Comparison of ENCODE assay signal across 14 cellular contexts in genomic region chr12:10959777-10960176, GRCh38. TPM values are rescaled to one million over a fixed set of nuclear protein-coding genes. Genes with fewer than 3 reads are reported as not detected.
DNase-seq lines count a peak whose midpoint lies in the region; ATAC-seq and TF ChIP-seq lines count a peak whose summit lies in the region.
"Had no signal": no experiment of that assay in that cellular context is flagged by ENCODE, and none has a peak within 500 bp of the region (broad histone marks: within the 10 kb centered on the region; RNA-seq: fewer than 3 reads in every experiment).

No MANE protein-coding gene starts in this region.

- no TSS peak for BruUV-seq in PC-3 (replicated peaks; lab: Mats Ljungman, UMichigan)

- H3K4me1 Mint-ChIP-seq in activated naive CD4-positive, alpha-beta T cell treated with anti-CD3 and anti-CD28 coated beads for 36 hours (ENCODE audit: low read depth), result peaks cover 22% of the 10 kb centered on the region

- H3K4me1 ChIP-seq in PC-3 (ENCODE audit: insufficient read depth, low read length), result no peaks in the 10 kb centered on the region
- H3K4me1 ChIP-seq: suprapubic skin had no signal

- no peak overlapping the region for H2AFZ ChIP-seq in PC-3 (ENCODE audit: low read length)

- peak; percentile 10 for DNase-seq in activated naive CD4-positive, alpha-beta T cell treated with anti-CD3 and anti-CD28 coated beads for 36 hours
- DNase-seq in activated naive CD4-positive, alpha-beta T cell treated with anti-CD3 and anti-CD28 coated beads, Interleukin-2, amount 50 U/mL, for 72 hours (ENCODE audit: low spot score in 2 of 2), result no peak
- DNase-seq in NAMALWA (ENCODE audit: low spot score) (peak; percentile 24), dermis microvascular lymphatic vessel endothelial cell (ENCODE audit: low read depth in 2 of 2) (peak; percentile 31 to 48), medulla oblongata (ENCODE audit: extremely low spot score) (peak; percentile 79), omental fat pad (ENCODE audit: low spot score) (no peak), PC-3 (no peak)
- DNase-seq: activated CD4-positive, CD25-positive, alpha-beta regulatory T cell; activated naive CD8-positive, alpha-beta T cell treated with anti-CD3 and anti-CD28 coated beads, Interleukin-2, amount 50 U/mL, for 24 hours; stimulated activated CD4-positive, alpha-beta T cell treated with anti-CD3 and anti-CD28 coated beads, Interleukin-15, amount 100 ng/mL, for 24 hours; SW 1271 had no signal

- TF ChIP-seq CTCF in omental fat pad (IDR thresholded peaks at IDR 0.05), result no peak
- TF ChIP-seq CTCF in PC-3 (conservative IDR thresholded peaks at IDR 0.05; ENCODE audit: low read depth, low read length), result no peak

- no peak overlapping the region for H3K27ac Mint-ChIP-seq in activated naive CD4-positive, alpha-beta T cell treated with anti-CD3 and anti-CD28 coated beads for 36 hours
- H3K27ac Mint-ChIP-seq in activated naive CD4-positive, alpha-beta T cell treated with anti-CD3 and anti-CD28 coated beads, Interleukin-2, amount 50 U/mL, for 72 hours, result no peak overlapping the region
- H3K27ac Mint-ChIP-seq: activated naive CD8-positive, alpha-beta T cell treated with anti-CD3 and anti-CD28 coated beads, Interleukin-2, amount 50 U/mL, for 24 hours had no signal

- peaks cover 9% of the 10 kb centered on the region for H3K9me3 Mint-ChIP-seq in activated naive CD4-positive, alpha-beta T cell treated with anti-CD3 and anti-CD28 coated beads for 36 hours
- peaks cover 7 to 20% of the 10 kb centered on the region in 2 donors for H3K9me3 Mint-ChIP-seq in activated naive CD4-positive, alpha-beta T cell treated with anti-CD3 and anti-CD28 coated beads, Interleukin-2, amount 50 U/mL, for 72 hours

- no peaks in the 10 kb centered on the region for H4K20me1 ChIP-seq in PC-3 (ENCODE audit: low read length)

- H3K36me3 ChIP-seq in PC-3 (ENCODE audit: low read depth, low read length), result no peaks in the 10 kb centered on the region
- H3K36me3 ChIP-seq: suprapubic skin had no signal

- no peak overlapping the region for H3K27ac ChIP-seq in PC-3 (ENCODE audit: low read length)
- H3K27ac ChIP-seq: suprapubic skin had no signal

- no peak overlapping the region for H3K9ac ChIP-seq in PC-3 (ENCODE audit: low read length)

- no peaks in the 10 kb centered on the region for H3K79me2 ChIP-seq in PC-3 (ENCODE audit: low read length)

- no peak overlapping the region for H3K4me3 ChIP-seq in PC-3 (ENCODE audit: low read length)
- H3K4me3 ChIP-seq: suprapubic skin had no signal

- no peaks in the 10 kb centered on the region for H3K27me3 Mint-ChIP-seq in activated naive CD4-positive, alpha-beta T cell treated with anti-CD3 and anti-CD28 coated beads for 36 hours (ENCODE audit: low read depth)
- H3K27me3 Mint-ChIP-seq: activated naive CD8-positive, alpha-beta T cell treated with anti-CD3 and anti-CD28 coated beads, Interleukin-2, amount 50 U/mL, for 24 hours had no signal

- peaks cover 22% of the 10 kb centered on the region for H3K36me3 Mint-ChIP-seq in activated naive CD4-positive, alpha-beta T cell treated with anti-CD3 and anti-CD28 coated beads for 36 hours (ENCODE audit: low read depth)
- peaks cover 25 to 34% of the 10 kb centered on the region in 2 donors for H3K36me3 Mint-ChIP-seq in activated naive CD4-positive, alpha-beta T cell treated with anti-CD3 and anti-CD28 coated beads, Interleukin-2, amount 50 U/mL, for 72 hours

- H3K9me3 ChIP-seq in PC-3 (ENCODE audit: low read length), result no peaks in the 10 kb centered on the region

- H3K9me2 ChIP-seq in PC-3 (replicated peaks; ENCODE audit: low read length), result no peaks in the 10 kb centered on the region

- CTCF ChIA-PET in activated naive CD4-positive, alpha-beta T cell treated with anti-CD3 and anti-CD28 coated beads for 36 hours (lab: Charles Lee), result interaction anchor here (1.6 kb wide), 1 partner anchor 240 kb away, joined by 5 read pairs; no protein-coding TSS in a partner anchor
- CTCF ChIA-PET in PC-3 (lab: Charles Lee), result no interaction called here

- H3F3A ChIP-seq in PC-3 (ENCODE audit: low read length, unreplicated experiment), result no peaks in the 10 kb centered on the region

- no peak overlapping the region for H3K4me2 ChIP-seq in PC-3 (ENCODE audit: low read length)

- POLR2A ChIA-PET in PC-3 (lab: Charles Lee; ENCODE audit: unreplicated experiment), result no interaction called here

- ATAC-seq in activated naive CD4-positive, alpha-beta T cell treated with anti-CD3 and anti-CD28 coated beads, Interleukin-2, amount 50 U/mL, for 72 hours, result no peak
- no peak for ATAC-seq in omental fat pad (ENCODE audit: low FRiP score)
- no peak for ATAC-seq in PC-3
- no peak for ATAC-seq in GM18870 (IDR thresholded peaks at IDR 0.05; ENCODE audit: unreplicated experiment)
- ATAC-seq: activated naive CD8-positive, alpha-beta T cell treated with anti-CD3 and anti-CD28 coated beads, Interleukin-2, amount 50 U/mL, for 24 hours had no signal

- no peak overlapping the region for H3K4me3 Mint-ChIP-seq in activated naive CD4-positive, alpha-beta T cell treated with anti-CD3 and anti-CD28 coated beads for 36 hours
- H3K4me3 Mint-ChIP-seq: activated naive CD8-positive, alpha-beta T cell treated with anti-CD3 and anti-CD28 coated beads, Interleukin-2, amount 50 U/mL, for 24 hours had no signal

- intact Hi-C loops in activated naive CD4-positive, alpha-beta T cell treated with anti-CD3 and anti-CD28 coated beads for 36 hours (cut with micrococcal nuclease), result loop anchor here (1.0 kb wide), 1 partner anchor 527 kb away; no protein-coding TSS in a partner anchor
- intact Hi-C loops in PC-3 (cut with micrococcal nuclease), result no loop called here

- no peaks in the 10 kb centered on the region for H3K27me3 ChIP-seq in PC-3 (ENCODE audit: low read length)
- H3K27me3 ChIP-seq: suprapubic skin had no signal

RNA-seq across cellular contexts. Expression of gene TAS2R14, which starts 20.7 kb away (rescaled TPM):
- under 1 TPM; 0.36 to 0.49 TPM for total RNA-seq in activated naive CD4-positive, alpha-beta T cell treated with anti-CD3 and anti-CD28 coated beads for 36 hours
- 1 to 10 TPM; 1.0 to 3.0 TPM for total RNA-seq in activated naive CD4-positive, alpha-beta T cell treated with anti-CD3 and anti-CD28 coated beads, Interleukin-2, amount 50 U/mL, for 72 hours
- total RNA-seq in dermis microvascular lymphatic vessel endothelial cell (0.90 and 1.0 TPM in 2 replicates), omental fat pad (1 to 10 TPM; 1.9 to 8.7 (median 3.0) TPM), PC-3 (2014; rRNA removed) (1.6 and 1.8 TPM in 2 replicates)

RNA-seq across cellular contexts. Expression of gene TAS2R50, which starts 26.9 kb away (rescaled TPM):
- total RNA-seq in activated naive CD4-positive, alpha-beta T cell treated with anti-CD3 and anti-CD28 coated beads for 36 hours, result under 1 TPM in 1 of 2 experiments, not detected in 1; 0.36 TPM
- total RNA-seq in activated naive CD4-positive, alpha-beta T cell treated with anti-CD3 and anti-CD28 coated beads, Interleukin-2, amount 50 U/mL, for 72 hours, result 1 to 10 TPM in 1 of 2 donors, under 1 TPM in 1; 0.55 to 1.3 TPM
- total RNA-seq in dermis microvascular lymphatic vessel endothelial cell (1.2 and 1.8 TPM in 2 replicates), omental fat pad (10 to 100 TPM in 1 of 4 donors, 1 to 10 TPM in 3; 2.0 to 12.1 (median 3.8) TPM), PC-3 (2014; rRNA removed) (0.29 and 1.5 TPM in 2 replicates)

RNA-seq across cellular contexts. Expression of gene PRH2, which starts 30.7 kb away (rescaled TPM):
- total RNA-seq in activated naive CD4-positive, alpha-beta T cell treated with anti-CD3 and anti-CD28 coated beads for 36 hours, result not detected
- not detected for total RNA-seq in activated naive CD4-positive, alpha-beta T cell treated with anti-CD3 and anti-CD28 coated beads, Interleukin-2, amount 50 U/mL, for 72 hours
- total RNA-seq in dermis microvascular lymphatic vessel endothelial cell (not detected in 2 replicates), omental fat pad (not detected), PC-3 (2014; rRNA removed) (not detected in 2 replicates)
- total RNA-seq: OCI-LY7 had no signal

RNA-seq across cellular contexts. Expression of gene TAS2R20, which starts 38.3 kb away (rescaled TPM):
- total RNA-seq in activated naive CD4-positive, alpha-beta T cell treated with anti-CD3 and anti-CD28 coated beads for 36 hours, result under 1 TPM; 0.54 to 0.60 TPM
- 1 to 10 TPM; 1.5 to 3.7 TPM for total RNA-seq in activated naive CD4-positive, alpha-beta T cell treated with anti-CD3 and anti-CD28 coated beads, Interleukin-2, amount 50 U/mL, for 72 hours
- total RNA-seq in dermis microvascular lymphatic vessel endothelial cell (1.3 and 2.3 TPM in 2 replicates), omental fat pad (1 to 10 TPM; 2.6 to 4.6 (median 4.3) TPM), PC-3 (2014; rRNA removed) (0.11 and 0.46 TPM in 2 replicates)

RNA-seq across cellular contexts. Expression of gene TAS2R13, which starts 50.4 kb away (rescaled TPM):
- total RNA-seq in activated naive CD4-positive, alpha-beta T cell treated with anti-CD3 and anti-CD28 coated beads for 36 hours, result under 1 TPM in 1 of 2 experiments, not detected in 1; 0.17 TPM
- total RNA-seq in activated naive CD4-positive, alpha-beta T cell treated with anti-CD3 and anti-CD28 coated beads, Interleukin-2, amount 50 U/mL, for 72 hours, result 1 to 10 TPM in 1 of 2 donors, under 1 TPM in 1; 0.23 to 1.3 TPM
- total RNA-seq in dermis microvascular lymphatic vessel endothelial cell (0.39 and 0.63 TPM in 2 replicates), omental fat pad (1 to 10 TPM; 1.3 to 5.5 (median 3.0) TPM), PC-3 (2014; rRNA removed) (0.11 and 0.86 TPM in 2 replicates)

Comparison
In these comparisons a context has a peak if more than half of its experiments do, and no peak if none do; other contexts are left out.
1. DNase-seq: peak in activated naive CD4-positive, alpha-beta T cell treated with anti-CD3 and anti-CD28 coated beads for 36 hours (single experiment), NAMALWA (single experiment), dermis microvascular lymphatic vessel endothelial cell (2 of 2) and medulla oblongata (single experiment); none in activated naive CD4-positive, alpha-beta T cell treated with anti-CD3 and anti-CD28 coated beads, Interleukin-2, amount 50 U/mL, for 72 hours (0 of 2), omental fat pad (single experiment) and PC-3 (single experiment).